In the genomic region with DNA sequence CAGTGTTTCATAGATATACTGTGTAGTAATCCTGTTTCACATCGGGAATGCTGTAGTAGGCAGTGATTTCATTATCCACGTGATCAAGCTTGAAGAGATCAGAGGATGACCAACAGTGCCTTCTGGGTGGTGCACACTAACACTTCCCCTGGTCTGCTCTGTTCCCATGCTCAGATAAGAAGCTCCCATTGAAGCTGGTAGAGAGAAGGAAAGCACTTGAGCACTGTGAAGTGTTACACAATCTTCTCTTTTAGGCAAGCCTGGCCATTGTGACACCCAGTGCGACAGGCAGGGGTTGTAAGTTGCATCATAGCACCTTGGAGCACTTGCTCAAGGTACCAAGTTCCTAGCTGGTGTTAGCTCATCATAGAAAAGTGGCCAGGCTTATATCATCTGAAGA, we compare ENCODE assay signal across 2 cellular contexts.
A peak's percentile ranks its signal among the peaks of the same experiment; 100 is the strongest.
TF ChIP-seq lines count a peak whose summit lies in the region.

No MANE protein-coding gene starts in this region.

TF ChIP-seq in IMR-90, 13 proteins besides CTCF, POLR2A, EP300 and RAD21:
- TF ChIP-seq NFE2L2 (IDR thresholded peaks at IDR 0.05; ENCODE audit: low read depth, low read length) (no peak), MAZ (IDR thresholded peaks at IDR 0.05; ENCODE audit: borderline replicate concordance, low read depth, low read length) (no peak), CEBPB (IDR thresholded peaks at IDR 0.05; ENCODE audit: low read depth, low read length) (peak; percentile 80)
TF ChIP-seq in IMR-90: peak in this region for 1.

TF ChIP-seq in SK-N-SH, 30 proteins besides CTCF, POLR2A, EP300 and RAD21:
- TF ChIP-seq EZH2phosphoT487 (IDR thresholded peaks at IDR 0.05; ENCODE audit: borderline replicate concordance, low read depth) = no peak
- no peak for TF ChIP-seq RCOR1 (IDR thresholded peaks at IDR 0.05; ENCODE audit: low read length)
- TF ChIP-seq, protein P1, sequence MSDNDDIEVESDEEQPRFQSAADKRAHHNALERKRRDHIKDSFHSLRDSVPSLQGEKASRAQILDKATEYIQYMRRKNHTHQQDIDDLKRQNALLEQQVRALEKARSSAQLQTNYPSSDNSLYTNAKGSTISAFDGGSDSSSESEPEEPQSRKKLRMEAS (IDR thresholded peaks at IDR 0.05; ENCODE audit: low read depth) = no peak
- TF ChIP-seq, protein P2, sequence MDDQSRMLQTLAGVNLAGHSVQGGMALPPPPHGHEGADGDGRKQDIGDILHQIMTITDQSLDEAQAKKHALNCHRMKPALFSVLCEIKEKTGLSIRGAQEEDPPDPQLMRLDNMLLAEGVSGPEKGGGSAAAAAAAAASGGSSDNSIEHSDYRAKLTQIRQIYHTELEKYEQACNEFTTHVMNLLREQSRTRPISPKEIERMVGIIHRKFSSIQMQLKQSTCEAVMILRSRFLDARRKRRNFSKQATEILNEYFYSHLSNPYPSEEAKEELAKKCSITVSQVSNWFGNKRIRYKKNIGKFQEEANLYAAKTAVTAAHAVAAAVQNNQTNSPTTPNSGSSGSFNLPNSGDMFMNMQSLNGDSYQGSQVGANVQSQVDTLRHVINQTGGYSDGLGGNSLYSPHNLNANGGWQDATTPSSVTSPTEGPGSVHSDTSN (IDR thresholded peaks at IDR 0.05) = no peak
- TF ChIP-seq POLR2AphosphoS5 (IDR thresholded peaks at IDR 0.05; ENCODE audit: low read depth, low read length) = no peak
- no peak for TF ChIP-seq NFIC (IDR thresholded peaks at IDR 0.05; ENCODE audit: borderline replicate concordance)
- TF ChIP-seq RFX5 (IDR thresholded peaks at IDR 0.05; ENCODE audit: low read length) = no peak
- no peak for TF ChIP-seq NRF1 (IDR thresholded peaks at IDR 0.05; ENCODE audit: low read depth, low read length)
- no peak for TF ChIP-seq YY1 (IDR thresholded peaks at IDR 0.05; ENCODE audit: low read depth)
- TF ChIP-seq, protein P3, sequence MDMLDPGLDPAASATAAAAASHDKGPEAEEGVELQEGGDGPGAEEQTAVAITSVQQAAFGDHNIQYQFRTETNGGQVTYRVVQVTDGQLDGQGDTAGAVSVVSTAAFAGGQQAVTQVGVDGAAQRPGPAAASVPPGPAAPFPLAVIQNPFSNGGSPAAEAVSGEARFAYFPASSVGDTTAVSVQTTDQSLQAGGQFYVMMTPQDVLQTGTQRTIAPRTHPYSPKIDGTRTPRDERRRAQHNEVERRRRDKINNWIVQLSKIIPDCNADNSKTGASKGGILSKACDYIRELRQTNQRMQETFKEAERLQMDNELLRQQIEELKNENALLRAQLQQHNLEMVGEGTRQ (IDR thresholded peaks at IDR 0.05; ENCODE audit: borderline replicate concordance, low read depth, low read length) = no peak
- TF ChIP-seq ELF1 (IDR thresholded peaks at IDR 0.05) = no peak
- no peak for TF ChIP-seq MEF2A (IDR thresholded peaks at IDR 0.05; ENCODE audit: borderline replicate concordance, low read depth)
- TF ChIP-seq TCF12 (IDR thresholded peaks at IDR 0.05) = no peak
- TF ChIP-seq, protein P4, sequence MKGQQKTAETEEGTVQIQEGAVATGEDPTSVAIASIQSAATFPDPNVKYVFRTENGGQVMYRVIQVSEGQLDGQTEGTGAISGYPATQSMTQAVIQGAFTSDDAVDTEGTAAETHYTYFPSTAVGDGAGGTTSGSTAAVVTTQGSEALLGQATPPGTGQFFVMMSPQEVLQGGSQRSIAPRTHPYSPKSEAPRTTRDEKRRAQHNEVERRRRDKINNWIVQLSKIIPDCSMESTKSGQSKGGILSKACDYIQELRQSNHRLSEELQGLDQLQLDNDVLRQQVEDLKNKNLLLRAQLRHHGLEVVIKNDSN (IDR thresholded peaks at IDR 0.05; ENCODE audit: borderline replicate concordance, low read depth) = no peak
- TF ChIP-seq FOXJ3 (CRISPR knock-in tag; IDR thresholded peaks at IDR 0.05) = no peak
- TF ChIP-seq GABPA (IDR thresholded peaks at IDR 0.05; ENCODE audit: low read depth) = no peak
- TF ChIP-seq, protein P5, sequence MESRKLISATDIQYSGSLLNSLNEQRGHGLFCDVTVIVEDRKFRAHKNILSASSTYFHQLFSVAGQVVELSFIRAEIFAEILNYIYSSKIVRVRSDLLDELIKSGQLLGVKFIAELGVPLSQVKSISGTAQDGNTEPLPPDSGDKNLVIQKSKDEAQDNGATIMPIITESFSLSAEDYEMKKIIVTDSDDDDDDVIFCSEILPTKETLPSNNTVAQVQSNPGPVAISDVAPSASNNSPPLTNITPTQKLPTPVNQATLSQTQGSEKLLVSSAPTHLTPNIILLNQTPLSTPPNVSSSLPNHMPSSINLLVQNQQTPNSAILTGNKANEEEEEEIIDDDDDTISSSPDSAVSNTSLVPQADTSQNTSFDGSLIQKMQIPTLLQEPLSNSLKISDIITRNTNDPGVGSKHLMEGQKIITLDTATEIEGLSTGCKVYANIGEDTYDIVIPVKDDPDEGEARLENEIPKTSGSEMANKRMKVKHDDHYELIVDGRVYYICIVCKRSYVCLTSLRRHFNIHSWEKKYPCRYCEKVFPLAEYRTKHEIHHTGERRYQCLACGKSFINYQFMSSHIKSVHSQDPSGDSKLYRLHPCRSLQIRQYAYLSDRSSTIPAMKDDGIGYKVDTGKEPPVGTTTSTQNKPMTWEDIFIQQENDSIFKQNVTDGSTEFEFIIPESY (IDR thresholded peaks at IDR 0.05; ENCODE audit: borderline replicate concordance, low read depth) = no peak
- TF ChIP-seq CHD2 (IDR thresholded peaks at IDR 0.05; ENCODE audit: low read length, partially characterized antibody) = no peak
- TF ChIP-seq TAF1 (IDR thresholded peaks at IDR 0.05; ENCODE audit: borderline replicate concordance, low read depth, low read length) = no peak
